Comparison of ENCODE assay signal across 14 cellular contexts in the genomic region with DNA sequence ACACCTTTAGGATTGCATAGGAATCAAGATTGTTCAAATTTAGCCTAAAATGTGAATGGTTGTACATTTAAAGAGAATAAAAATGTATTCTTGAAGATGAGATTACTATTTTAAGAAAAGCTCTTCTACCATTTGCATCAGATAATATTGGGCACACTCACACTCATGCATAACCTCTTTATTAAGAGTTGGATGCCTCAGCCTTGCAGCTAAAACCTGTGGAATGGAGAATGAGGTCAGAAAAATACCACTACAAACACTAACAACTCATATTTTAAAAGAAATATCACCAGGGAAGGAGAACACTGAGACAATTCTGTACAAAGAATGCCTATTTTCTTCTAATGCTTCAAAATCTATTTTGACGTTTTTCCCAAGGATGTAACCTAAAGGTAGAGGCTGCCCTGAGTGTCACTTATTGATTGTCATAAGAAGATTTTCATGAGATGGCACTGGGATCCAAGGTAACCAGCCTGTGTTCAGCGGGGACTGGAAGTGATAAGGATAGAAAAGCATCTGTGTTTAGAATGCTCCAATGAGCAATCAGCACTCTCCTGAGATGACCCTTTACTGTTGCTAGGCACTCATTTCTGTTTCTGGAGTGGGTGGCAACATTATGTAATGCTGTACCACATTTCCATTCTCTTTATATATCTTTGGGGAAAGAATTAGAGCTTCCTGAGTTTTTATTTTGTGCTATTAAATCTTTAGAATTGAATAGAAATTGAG. TPM values are rescaled to one million over a fixed set of nuclear protein-coding genes. Genes with fewer than 3 reads are reported as not detected.
A peak's percentile ranks its signal among the peaks of the same experiment; 100 is the strongest.
DNase-seq lines count a peak whose midpoint lies in the region; ATAC-seq, FAIRE-seq and TF ChIP-seq lines count a peak whose summit lies in the region.
"Had no signal": no experiment of that assay in that cellular context is flagged by ENCODE, and none has a peak within 500 bp of the region (broad histone marks: within the 10 kb centered on the region; RNA-seq: fewer than 3 reads in every experiment).

No MANE protein-coding gene starts in this region.

- H3K4me3 ChIP-seq in bronchial epithelial cell (ENCODE audit: low read depth, low read length), result no peak overlapping the region
- H3K4me3 ChIP-seq: thyroid gland had no signal

- no peak for ATAC-seq in GM19455 (IDR thresholded peaks at IDR 0.05; ENCODE audit: unreplicated experiment)

- no peaks in the 10 kb centered on the region for H3K27me3 ChIP-seq in bronchial epithelial cell (ENCODE audit: control insufficient read depth, insufficient read depth, low read length)
- H3K27me3 ChIP-seq: neutrophil, thyroid gland had no signal

- in situ Hi-C loops in GM13977 (cut with MboI; ENCODE audit: low pct_unique_long_range_greater_than_20kb, low sequenced_read_pairs, unreplicated experiment), result no loop called here

- DNase-seq in GM03348 (ENCODE audit: low spot score) (peak; percentile 26), NCI-H146 (lab: John Stamatoyannopoulos, UW) (peak; percentile 19), bronchial epithelial cell (ENCODE audit: low read depth) (peak; percentile 12), myocyte (ENCODE audit: low read depth) (peak; percentile 21), GM13977 (ENCODE audit: low spot score) (no peak), NCI-H345 treated with DMSO at 0.1 percent for 48 hours (lab: John Stamatoyannopoulos, UW; ENCODE audit: unreplicated experiment) (no peak)
- DNase-seq: activated CD4-positive, alpha-beta memory T cell treated with anti-CD3 and anti-CD28 coated beads for 36 hours; activated gamma-delta T cell; central memory CD4-positive, alpha-beta T cell; COR-L47; stimulated activated CD4-positive, alpha-beta T cell treated with anti-CD3 and anti-CD28 coated beads, Interleukin-12 subunit alpha, Interleukin-12 subunit beta, amount 100 ng/mL, for 4 hours; thyroid gland had no signal

- peaks cover 1% of the 10 kb centered on the region for H3K36me3 ChIP-seq in bronchial epithelial cell (ENCODE audit: control insufficient read depth, insufficient read depth, low read length)
- H3K36me3 ChIP-seq: neutrophil, thyroid gland had no signal

- TF ChIP-seq CTCF in bronchial epithelial cell (IDR thresholded peaks at IDR 0.05; ENCODE audit: insufficient read depth, low read length, severe bottlenecking), result no peak
- TF ChIP-seq CTCF in GM13977 (IDR thresholded peaks at IDR 0.05; ENCODE audit: extremely low read depth, insufficient read depth, missing control alignments), result no peak

- no peak for FAIRE-seq in bronchial epithelial cell (lab: Jason Lieb, UNC)

RNA-seq across cellular contexts. Expression of a gene that starts 26.6 kb away (rescaled TPM):
- total RNA-seq in bronchial epithelial cell, result 52.1 and 60.3 TPM in 2 replicates
- total RNA-seq in myocyte, result 48.6 and 52.1 TPM in 2 replicates
- polyA plus RNA-seq in myocyte (2012), result 23.8 TPM

Comparison
In these comparisons a context has a peak if more than half of its experiments do, and no peak if none do; other contexts are left out.
1. DNase-seq: peak in GM03348 (single experiment), NCI-H146 (single experiment), bronchial epithelial cell (single experiment) and myocyte (single experiment); none in GM13977 (single experiment) and NCI-H345 treated with DMSO at 0.1 percent for 48 hours (single experiment).